8 cellular contexts compared by ENCODE assay signal in the genomic region with DNA sequence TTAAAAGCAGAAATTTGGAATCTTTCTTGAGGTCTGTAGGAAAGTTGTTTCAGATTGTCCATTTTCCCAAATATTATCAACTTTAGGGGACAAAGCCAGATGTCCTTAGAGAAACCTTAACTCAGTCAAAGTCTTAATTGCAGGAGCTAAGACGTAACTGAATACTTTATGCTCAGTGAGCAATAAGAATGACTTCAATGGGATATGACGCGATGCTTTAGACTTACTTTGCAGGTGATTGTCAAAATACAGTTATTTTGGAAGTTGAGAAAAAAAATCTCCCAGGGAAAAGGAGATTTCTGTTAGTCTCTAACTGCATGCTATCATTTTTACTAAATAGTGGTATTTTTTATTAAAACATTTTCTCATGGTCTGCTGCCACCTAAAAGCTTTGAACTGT.
"Had no signal": no experiment of that assay in that cellular context is flagged by ENCODE, and none has a peak within 500 bp of the region (broad histone marks: within the 10 kb centered on the region; RNA-seq: fewer than 3 reads in every experiment).

No MANE protein-coding gene starts in this region.

- DNase-seq: GDM1, GF-D8 had no signal

- ATAC-seq: GM12878 had no signal

- H3K4me3 ChIP-seq: GM12878 had no signal

- FAIRE-seq: G401.6, GM12878, GM12891, GM12892, GM18507, GM19239 had no signal
